In the genomic region with DNA sequence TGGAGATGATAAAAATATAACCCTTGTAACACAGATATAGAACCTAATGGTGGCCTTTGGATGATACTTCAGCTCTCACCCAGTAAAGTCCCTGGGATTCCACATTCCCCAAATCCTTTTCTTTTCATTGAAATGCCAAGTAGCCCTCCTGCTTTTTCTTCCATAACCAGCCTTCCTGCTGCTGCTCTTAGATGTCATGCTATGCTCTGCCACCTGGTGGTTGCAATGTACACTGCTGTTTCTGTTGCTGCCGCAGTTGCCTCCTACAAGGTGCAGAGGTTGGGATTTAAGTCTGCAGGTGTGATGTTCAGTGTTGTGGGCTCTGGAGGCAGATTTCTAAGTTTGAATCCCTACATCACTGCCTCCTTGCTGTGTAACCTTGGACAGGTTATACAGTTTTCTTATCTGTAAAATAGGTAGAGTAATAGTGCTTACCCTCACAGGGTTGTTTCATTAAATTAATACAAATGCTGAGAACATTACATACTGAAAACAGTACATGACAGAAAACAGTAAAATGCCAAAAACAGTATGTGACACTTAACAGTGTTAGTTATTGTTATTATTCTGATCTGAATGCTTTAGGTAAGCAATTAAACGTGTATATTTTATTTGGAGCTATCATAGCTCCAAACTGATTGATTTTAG, we compare ENCODE assay signal across 8 cellular contexts.
DNase-seq lines count a peak whose midpoint lies in the region; ATAC-seq and TF ChIP-seq lines count a peak whose summit lies in the region.

No MANE protein-coding gene starts in this region.

- H3K27me3 ChIP-seq in adrenal gland (no peaks in the 10 kb centered on the region), left ventricle myocardium inferior (ENCODE audit: low read depth) (no peaks in the 10 kb centered on the region)

- no peak overlapping the region for H3K27ac ChIP-seq in HEK293 (ENCODE audit: extremely low read depth, low read depth, low read length)
- peak overlapping the region in 2 of 5 donors; percentile 2 to 7 for H3K27ac ChIP-seq in adrenal gland
- no peak overlapping the region for H3K27ac ChIP-seq in left ventricle myocardium inferior (replicated peaks)

- 28 to 40% (median 35%) methylated on average over 2 of the region's 2 CpGs for WGBS in adrenal gland, 4 donors

- TF ChIP-seq POLR2A in adrenal gland (IDR thresholded peaks at IDR 0.05): no peak

- intact Hi-C loops in adrenal gland (cut with DNase I) (loop anchor here (5.0 to 10.0 kb wide), 2 partner anchors 178 to 181 kb away; a partner anchor contains a TSS), left ventricle myocardium inferior (cut with micrococcal nuclease) (loop anchor here (5.0 to 10.0 kb wide), 2 partner anchors 138 to 181 kb away; a partner anchor contains a TSS)

- H3K9me3 ChIP-seq in HEK293 (ENCODE audit: control insufficient read depth, insufficient read depth, low read depth, low read length) (no peaks in the 10 kb centered on the region), adrenal gland (replicated peaks in 1 of 3) (no peaks in the 10 kb centered on the region), left ventricle myocardium inferior (replicated peaks) (no peaks in the 10 kb centered on the region)

- H3K4me3 ChIP-seq in HEK293 (ENCODE audit: low read depth, low read length) (no peak overlapping the region), adrenal gland (no peak overlapping the region), left ventricle myocardium inferior (no peak overlapping the region)

- CTCF ChIA-PET in HEK293 (lab: Yijun Ruan, JAX): interaction anchor here (0.5 to 4.4 kb wide), 29 partner anchors 10 to 316 kb away, joined by 3 to 48 read pairs (median 4); a partner anchor contains a TSS

- DNase-seq in EH (ENCODE audit: low read depth) (peak; percentile 84), NCI-H1417 (lab: John Stamatoyannopoulos, UW) (peak; percentile 56 to 86 (median 57)), T follicular helper cell (ENCODE audit: low read depth) (peak; percentile 63), adrenal gland (peak; percentile 68 to 95 (median 84)), left ventricle myocardium inferior (peak; percentile 62), retina (peak; percentile 62)

- POLR2A ChIA-PET in HEK293 (lab: Yijun Ruan, JAX): no interaction called here

- H3K36me3 ChIP-seq in HEK293 (ENCODE audit: control insufficient read depth in 2 of 2, insufficient read depth in 1 of 2, low read length in 2 of 2): peaks cover 5 to 11% of the 10 kb centered on the region in 2 experiments; a peak in 2 of 3 replicates
- H3K36me3 ChIP-seq in adrenal gland (replicated peaks in 1 of 2): no peaks in the 10 kb centered on the region
- H3K36me3 ChIP-seq in left ventricle myocardium inferior: peaks cover 9% of the 10 kb centered on the region

- TF ChIP-seq CTCF in HEK293 (tag by site-specific recombination; IDR thresholded peaks at IDR 0.05): peak; percentile 63; the same call in 1 of the 2 replicates
- TF ChIP-seq CTCF in adrenal gland (IDR thresholded peaks at IDR 0.05): peak; percentile 86 to 96 (median 94)
- TF ChIP-seq CTCF in left ventricle myocardium inferior (IDR thresholded peaks at IDR 0.05; ENCODE audit: borderline replicate concordance): peak; percentile 95

- H3K4me1 ChIP-seq in HEK293 (ENCODE audit: control insufficient read depth, insufficient read depth, low read length) (no peaks in the 10 kb centered on the region), adrenal gland (replicated peaks in 1 of 2) (peaks cover 0 to 25% of the 10 kb centered on the region in 2 donors), left ventricle myocardium inferior (peaks cover 4% of the 10 kb centered on the region)

- ATAC-seq in HG03025 (IDR thresholded peaks at IDR 0.05; ENCODE audit: low FRiP score, unreplicated experiment): no peak

TF ChIP-seq in HEK293, 187 proteins besides CTCF, POLR2A, EP300 and RAD21 (continues in another document):
- TF ChIP-seq ZNF174 (tag by site-specific recombination; IDR thresholded peaks at IDR 0.05): no peak
- peak; percentile 64 for TF ChIP-seq ZNF366 (tag by site-specific recombination; conservative IDR thresholded peaks at IDR 0.05)
- no peak for TF ChIP-seq ZNF610 (tag by site-specific recombination; IDR thresholded peaks at IDR 0.05; ENCODE audit: borderline replicate concordance)
- no peak for TF ChIP-seq ZNF792 (tag by site-specific recombination; IDR thresholded peaks at IDR 0.05)
- TF ChIP-seq SETDB1 (IDR thresholded peaks at IDR 0.05; ENCODE audit: insufficient read length, low read length): no peak
- no peak for TF ChIP-seq ZNF155 (tag by site-specific recombination; IDR thresholded peaks at IDR 0.05)
- TF ChIP-seq, protein P1, sequence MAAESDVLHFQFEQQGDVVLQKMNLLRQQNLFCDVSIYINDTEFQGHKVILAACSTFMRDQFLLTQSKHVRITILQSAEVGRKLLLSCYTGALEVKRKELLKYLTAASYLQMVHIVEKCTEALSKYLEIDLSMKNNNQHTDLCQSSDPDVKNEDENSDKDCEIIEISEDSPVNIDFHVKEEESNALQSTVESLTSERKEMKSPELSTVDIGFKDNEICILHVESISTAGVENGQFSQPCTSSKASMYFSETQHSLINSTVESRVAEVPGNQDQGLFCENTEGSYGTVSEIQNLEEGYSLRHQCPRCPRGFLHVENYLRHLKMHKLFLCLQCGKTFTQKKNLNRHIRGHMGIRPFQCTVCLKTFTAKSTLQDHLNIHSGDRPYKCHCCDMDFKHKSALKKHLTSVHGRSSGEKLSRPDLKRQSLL (tag by site-specific recombination; IDR thresholded peaks at IDR 0.05): no peak
- TF ChIP-seq PRDM1 (tag by site-specific recombination; IDR thresholded peaks at IDR 0.05): peak; percentile 89
- TF ChIP-seq ZNF664 (tag by site-specific recombination; IDR thresholded peaks at IDR 0.05): no peak
- TF ChIP-seq KLF10 (tag by site-specific recombination; IDR thresholded peaks at IDR 0.05): no peak
- TF ChIP-seq KLF16 (tag by site-specific recombination; IDR thresholded peaks at IDR 0.05): no peak
- TF ChIP-seq, protein P2, sequence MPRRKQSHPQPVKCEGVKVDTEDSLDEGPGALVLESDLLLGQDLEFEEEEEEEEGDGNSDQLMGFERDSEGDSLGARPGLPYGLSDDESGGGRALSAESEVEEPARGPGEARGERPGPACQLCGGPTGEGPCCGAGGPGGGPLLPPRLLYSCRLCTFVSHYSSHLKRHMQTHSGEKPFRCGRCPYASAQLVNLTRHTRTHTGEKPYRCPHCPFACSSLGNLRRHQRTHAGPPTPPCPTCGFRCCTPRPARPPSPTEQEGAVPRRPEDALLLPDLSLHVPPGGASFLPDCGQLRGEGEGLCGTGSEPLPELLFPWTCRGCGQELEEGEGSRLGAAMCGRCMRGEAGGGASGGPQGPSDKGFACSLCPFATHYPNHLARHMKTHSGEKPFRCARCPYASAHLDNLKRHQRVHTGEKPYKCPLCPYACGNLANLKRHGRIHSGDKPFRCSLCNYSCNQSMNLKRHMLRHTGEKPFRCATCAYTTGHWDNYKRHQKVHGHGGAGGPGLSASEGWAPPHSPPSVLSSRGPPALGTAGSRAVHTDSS (tag by site-specific recombination; IDR thresholded peaks at IDR 0.05): no peak
- TF ChIP-seq FEZF1 (tag by site-specific recombination; IDR thresholded peaks at IDR 0.05): no peak
- no peak for TF ChIP-seq ZFP41 (tag by site-specific recombination; IDR thresholded peaks at IDR 0.05; ENCODE audit: borderline replicate concordance)
- TF ChIP-seq, protein P3, sequence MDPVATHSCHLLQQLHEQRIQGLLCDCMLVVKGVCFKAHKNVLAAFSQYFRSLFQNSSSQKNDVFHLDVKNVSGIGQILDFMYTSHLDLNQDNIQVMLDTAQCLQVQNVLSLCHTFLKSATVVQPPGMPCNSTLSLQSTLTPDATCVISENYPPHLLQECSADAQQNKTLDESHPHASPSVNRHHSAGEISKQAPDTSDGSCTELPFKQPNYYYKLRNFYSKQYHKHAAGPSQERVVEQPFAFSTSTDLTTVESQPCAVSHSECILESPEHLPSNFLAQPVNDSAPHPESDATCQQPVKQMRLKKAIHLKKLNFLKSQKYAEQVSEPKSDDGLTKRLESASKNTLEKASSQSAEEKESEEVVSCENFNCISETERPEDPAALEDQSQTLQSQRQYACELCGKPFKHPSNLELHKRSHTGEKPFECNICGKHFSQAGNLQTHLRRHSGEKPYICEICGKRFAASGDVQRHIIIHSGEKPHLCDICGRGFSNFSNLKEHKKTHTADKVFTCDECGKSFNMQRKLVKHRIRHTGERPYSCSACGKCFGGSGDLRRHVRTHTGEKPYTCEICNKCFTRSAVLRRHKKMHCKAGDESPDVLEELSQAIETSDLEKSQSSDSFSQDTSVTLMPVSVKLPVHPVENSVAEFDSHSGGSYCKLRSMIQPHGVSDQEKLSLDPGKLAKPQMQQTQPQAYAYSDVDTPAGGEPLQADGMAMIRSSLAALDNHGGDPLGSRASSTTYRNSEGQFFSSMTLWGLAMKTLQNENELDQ (tag by site-specific recombination; IDR thresholded peaks at IDR 0.05; ENCODE audit: low read depth): no peak
- TF ChIP-seq SP2 (tag by site-specific recombination; IDR thresholded peaks at IDR 0.05): no peak
- TF ChIP-seq ZNF2 (tag by site-specific recombination; IDR thresholded peaks at IDR 0.05): peak; percentile 56; the same call in 1 of the 2 replicates
- no peak for TF ChIP-seq ZNF157 (tag by site-specific recombination; IDR thresholded peaks at IDR 0.05)
- TF ChIP-seq ZNF473 (tag by site-specific recombination; IDR thresholded peaks at IDR 0.05): no peak
- no peak for TF ChIP-seq ZNF623 (tag by site-specific recombination; IDR thresholded peaks at IDR 0.05)
- no peak for TF ChIP-seq ZBTB17 (tag by site-specific recombination; IDR thresholded peaks at IDR 0.05)
- TF ChIP-seq ZNF416 (tag by site-specific recombination; IDR thresholded peaks at IDR 0.05): no peak
- TF ChIP-seq KLF9 (tag by site-specific recombination; IDR thresholded peaks at IDR 0.05; ENCODE audit: low read depth): no peak
- TF ChIP-seq, protein P4, sequence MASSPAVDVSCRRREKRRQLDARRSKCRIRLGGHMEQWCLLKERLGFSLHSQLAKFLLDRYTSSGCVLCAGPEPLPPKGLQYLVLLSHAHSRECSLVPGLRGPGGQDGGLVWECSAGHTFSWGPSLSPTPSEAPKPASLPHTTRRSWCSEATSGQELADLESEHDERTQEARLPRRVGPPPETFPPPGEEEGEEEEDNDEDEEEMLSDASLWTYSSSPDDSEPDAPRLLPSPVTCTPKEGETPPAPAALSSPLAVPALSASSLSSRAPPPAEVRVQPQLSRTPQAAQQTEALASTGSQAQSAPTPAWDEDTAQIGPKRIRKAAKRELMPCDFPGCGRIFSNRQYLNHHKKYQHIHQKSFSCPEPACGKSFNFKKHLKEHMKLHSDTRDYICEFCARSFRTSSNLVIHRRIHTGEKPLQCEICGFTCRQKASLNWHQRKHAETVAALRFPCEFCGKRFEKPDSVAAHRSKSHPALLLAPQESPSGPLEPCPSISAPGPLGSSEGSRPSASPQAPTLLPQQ (tag by site-specific recombination; IDR thresholded peaks at IDR 0.05): no peak
- TF ChIP-seq GLI4 (tag by site-specific recombination; IDR thresholded peaks at IDR 0.05): no peak
- TF ChIP-seq ZFP37 (tag by site-specific recombination; IDR thresholded peaks at IDR 0.05): peak; percentile 26; the same call in 1 of the 2 replicates
